ENCODE assay signal across 9 cellular contexts in the genomic region with DNA sequence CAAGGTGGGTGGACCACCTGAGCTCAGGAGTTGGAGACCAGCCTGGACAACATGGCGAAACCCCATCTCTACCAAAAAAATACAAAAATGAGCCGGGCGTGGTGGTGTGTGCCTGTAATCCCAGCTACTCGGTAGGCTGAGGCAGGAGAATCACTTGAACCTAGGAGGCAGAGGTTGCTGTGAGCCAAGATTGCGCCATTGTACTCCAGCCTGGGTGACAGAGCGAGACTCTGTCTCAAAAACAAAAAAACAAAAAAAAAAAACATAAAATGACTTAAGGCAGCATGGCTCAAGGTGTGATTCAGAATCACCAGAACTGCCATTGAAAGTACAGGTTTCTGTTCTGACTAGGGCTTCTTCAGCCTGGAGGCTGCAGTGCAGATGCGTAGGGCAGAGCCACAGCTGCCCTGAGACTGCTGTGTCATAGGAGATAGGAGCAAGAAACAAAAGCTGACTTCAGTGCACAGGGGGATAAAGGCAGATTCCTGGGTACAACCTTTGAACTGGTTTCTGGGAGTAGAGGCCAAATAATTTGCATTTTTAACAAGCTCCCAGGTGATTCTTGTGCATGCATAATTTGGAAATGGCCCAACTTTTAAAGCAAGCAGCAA. TPM values are rescaled to one million over a fixed set of nuclear protein-coding genes. Genes with fewer than 3 reads are reported as not detected.
A peak's percentile ranks its signal among the peaks of the same experiment; 100 is the strongest.
DNase-seq lines count a peak whose midpoint lies in the region; ATAC-seq, FAIRE-seq and TF ChIP-seq lines count a peak whose summit lies in the region.
"Not testable (repeated sequence)": the region's sequence is repeated elsewhere in the genome, so short reads cannot be mapped to it uniquely, and the experiment has no call there.
"Had no signal": no experiment of that assay in that cellular context is flagged by ENCODE, and none has a peak within 500 bp of the region (broad histone marks: within the 10 kb centered on the region; RNA-seq: fewer than 3 reads in every experiment).

No MANE protein-coding gene starts in this region.

- TF ChIP-seq CTCF in OCI-LY3 (IDR thresholded peaks at IDR 0.05; ENCODE audit: low read depth, low read length); HepG2 (CRISPR knock-in tag; IDR thresholded peaks at IDR 0.05): not testable (repeated sequence)

- TF ChIP-seq EP300 in HepG2 (IDR thresholded peaks at IDR 0.05; ENCODE audit: low read depth in 2 of 2, low read length in 2 of 2); HepG2 (CRISPR knock-in tag; IDR thresholded peaks at IDR 0.05; ENCODE audit: borderline replicate concordance): not testable (repeated sequence)

- peaks cover 46% of the 10 kb centered on the region for H3K4me1 Mint-ChIP-seq in activated T-helper 1 cell treated with anti-CD3 and anti-CD28 coated beads, Interleukin-12 subunit alpha, Interleukin-12 subunit beta, Interleukin-2, Interleukin-4 antibody, amounts not matched to agents 30 ng/mL and 10 ng/mL and 1 ng/mL, durations not matched to agents 14 hours and 24 hours and 36 hours (ENCODE audit: low read depth)

- peaks cover 30% of the 10 kb centered on the region for H3K4me1 ChIP-seq in OCI-LY3 (ENCODE audit: low read length)
- H3K4me1 ChIP-seq in HepG2 (ENCODE audit: insufficient read depth, low read length) = peaks cover 16% of the 10 kb centered on the region

- not testable (repeated sequence) for TF ChIP-seq RAD21 in HepG2 (CRISPR knock-in tag; IDR thresholded peaks at IDR 0.05)

- 65% methylated on average over 7 of the region's 7 CpGs for WGBS in HepG2 (ENCODE audit: low lambda C conversion rate)

- POLR2A ChIA-PET in HepG2 (lab: Yijun Ruan, JAX) = interaction anchor here (1.3 to 4.1 kb wide), 2 partner anchors 9 to 19 kb away, joined by 4 to 24 read pairs; a partner anchor contains a TSS

- not testable (repeated sequence) for H3K79me2 ChIP-seq in OCI-LY3 (ENCODE audit: low read length); HepG2 (ENCODE audit: insufficient read depth, low read length)

- peak; percentile 40 for FAIRE-seq in GM12892 (lab: Jason Lieb, UNC)
- not testable (repeated sequence) for FAIRE-seq in HepG2 (lab: Jason Lieb, UNC)

- TF ChIP-seq POLR2A in GM12892 (IDR thresholded peaks at IDR 0.05; ENCODE audit: low read depth, low read length); HepG2 (IDR thresholded peaks at IDR 0.05; ENCODE audit: insufficient read depth in 1 of 2, low read depth in 2 of 2, low read length in 2 of 2): not testable (repeated sequence)
- peak; percentile 17 for TF ChIP-seq POLR2A in GM19099 (IDR thresholded peaks at IDR 0.05; ENCODE audit: extremely low read depth, insufficient read length, low read depth)

- H3K27me3 Mint-ChIP-seq in activated T-helper 1 cell treated with anti-CD3 and anti-CD28 coated beads, Interleukin-12 subunit alpha, Interleukin-12 subunit beta, Interleukin-2, Interleukin-4 antibody, amounts not matched to agents 30 ng/mL and 10 ng/mL and 1 ng/mL, durations not matched to agents 14 hours and 24 hours and 36 hours (ENCODE audit: insufficient read depth) = not testable (repeated sequence)

- H3K9me3 Mint-ChIP-seq in activated T-helper 1 cell treated with anti-CD3 and anti-CD28 coated beads, Interleukin-12 subunit alpha, Interleukin-12 subunit beta, Interleukin-2, Interleukin-4 antibody, amounts not matched to agents 30 ng/mL and 10 ng/mL and 1 ng/mL, durations not matched to agents 14 hours and 24 hours and 36 hours = not testable (repeated sequence)

- not testable (repeated sequence) for H3K4me3 ChIP-seq in OCI-LY3 (ENCODE audit: low read length); HepG2 (replicated peaks in 1 of 3; ENCODE audit: insufficient read depth in 1 of 3, low read depth in 2 of 3, low read length in 3 of 3)

- intact Hi-C loops in activated T-helper 1 cell treated with anti-CD3 and anti-CD28 coated beads, Interleukin-12 subunit alpha, Interleukin-12 subunit beta, Interleukin-2, Interleukin-4 antibody, amounts not matched to agents 30 ng/mL and 10 ng/mL and 1 ng/mL, durations not matched to agents 14 hours and 24 hours and 36 hours (cut with micrococcal nuclease) = loop anchor here (1.0 to 2.0 kb wide), 3 partner anchors 8 to 78 kb away; a partner anchor contains a TSS
- intact Hi-C loops in HepG2 (cut with micrococcal nuclease; ENCODE audit: unreplicated experiment) = not testable (repeated sequence)

- CTCF ChIA-PET in HepG2 (lab: Yijun Ruan, JAX; ENCODE audit: low intra/inter-chr PET ratio, low total read pairs) = not testable (repeated sequence)

- peak overlapping the region; percentile 73 for H3K27ac Mint-ChIP-seq in activated T-helper 1 cell treated with anti-CD3 and anti-CD28 coated beads, Interleukin-12 subunit alpha, Interleukin-12 subunit beta, Interleukin-2, Interleukin-4 antibody, amounts not matched to agents 30 ng/mL and 10 ng/mL and 1 ng/mL, durations not matched to agents 14 hours and 24 hours and 36 hours

- peaks cover 50% of the 10 kb centered on the region for H3K36me3 Mint-ChIP-seq in activated T-helper 1 cell treated with anti-CD3 and anti-CD28 coated beads, Interleukin-12 subunit alpha, Interleukin-12 subunit beta, Interleukin-2, Interleukin-4 antibody, amounts not matched to agents 30 ng/mL and 10 ng/mL and 1 ng/mL, durations not matched to agents 14 hours and 24 hours and 36 hours (ENCODE audit: low read depth)

- H3K4me3 Mint-ChIP-seq in activated T-helper 1 cell treated with anti-CD3 and anti-CD28 coated beads, Interleukin-12 subunit alpha, Interleukin-12 subunit beta, Interleukin-2, Interleukin-4 antibody, amounts not matched to agents 30 ng/mL and 10 ng/mL and 1 ng/mL, durations not matched to agents 14 hours and 24 hours and 36 hours = not testable (repeated sequence)

- peak; percentile 65 for DNase-seq in GM12892 (ENCODE audit: insufficient read length)
- DNase-seq in activated T-helper 1 cell treated with anti-CD3 and anti-CD28 coated beads, Interleukin-12 subunit alpha, Interleukin-12 subunit beta, Interleukin-2, Interleukin-4 antibody, amounts not matched to agents 30 ng/mL and 10 ng/mL and 1 ng/mL, durations not matched to agents 14 hours and 24 hours and 36 hours (ENCODE audit: low spot score); HepG2 (ENCODE audit: low spot score): not testable (repeated sequence)

- ATAC-seq in GM21526 (IDR thresholded peaks at IDR 0.05; ENCODE audit: low FRiP score, unreplicated experiment) (peak; percentile 68), HG02840 (IDR thresholded peaks at IDR 0.05; ENCODE audit: low FRiP score, unreplicated experiment) (peak; percentile 51), HG03196 (IDR thresholded peaks at IDR 0.05; ENCODE audit: unreplicated experiment) (peak; percentile 53), HepG2 (peak; percentile 79)

- H3K27ac ChIP-seq in OCI-LY3 (ENCODE audit: low read length) = not testable (repeated sequence)
- peak overlapping the region; percentile 24 for H3K27ac ChIP-seq in HepG2 (ENCODE audit: extremely low read length, insufficient read depth, low read length)

- H3K36me3 ChIP-seq in OCI-LY3 (replicated peaks; ENCODE audit: low read depth, low read length) = peaks cover 15% of the 10 kb centered on the region
- H3K36me3 ChIP-seq in HepG2 (replicated peaks in 1 of 2; ENCODE audit: control insufficient read depth in 1 of 2, insufficient read depth in 2 of 2, low read length in 2 of 2) = peaks cover 14 to 34% of the 10 kb centered on the region in 2 experiments; a peak in 3 of 5 replicates

- H3K4me2 ChIP-seq in OCI-LY3 (ENCODE audit: low read length) = peak overlapping the region; percentile 31
- 0 out of 2 replicates have a peak overlapping the region, but pooled peaks have one; percentile 3 for H3K4me2 ChIP-seq in HepG2 (ENCODE audit: low read depth, low read length)

- H3K9me3 ChIP-seq in OCI-LY3 (ENCODE audit: insufficient read depth, low read length); HepG2 (ENCODE audit: low read length): not testable (repeated sequence)

- not testable (repeated sequence) for H2AFZ ChIP-seq in OCI-LY3 (ENCODE audit: low read depth, low read length); HepG2 (ENCODE audit: low read length)

- H3K9ac ChIP-seq in OCI-LY3 (ENCODE audit: low read length); HepG2 (ENCODE audit: insufficient read depth, low read depth, low read length): not testable (repeated sequence)

- not testable (repeated sequence) for H3K27me3 ChIP-seq in OCI-LY3 (ENCODE audit: low read depth, low read length); HepG2 (ENCODE audit: control insufficient read depth in 1 of 2, insufficient read depth in 2 of 2, low read length in 2 of 2)

- H4K20me1 ChIP-seq in OCI-LY3 (ENCODE audit: insufficient read depth, low read length); HepG2 (ENCODE audit: insufficient read depth, low read length): not testable (repeated sequence)

- in situ Hi-C loops in HepG2 (cut with HindIII; ENCODE audit: extremely low pct_ligation_motif_present, low pct_unique_long_range_greater_than_20kb) = not testable (repeated sequence)

- BruUV-seq in HepG2 (replicated peaks; lab: Mats Ljungman, UMichigan) = not testable (repeated sequence)

RNA-seq across cellular contexts. Expression of a gene that starts 9.5 kb away (rescaled TPM):
- 20.4 TPM for polyA plus RNA-seq in GM12892 (2012; ENCODE audit: missing spikeins)
- 38.8 and 39.0 TPM in 2 replicates for total RNA-seq in activated T-helper 1 cell treated with anti-CD3 and anti-CD28 coated beads, Interleukin-12 subunit alpha, Interleukin-12 subunit beta, Interleukin-2, Interleukin-4 antibody, amounts not matched to agents 30 ng/mL and 10 ng/mL and 1 ng/mL, durations not matched to agents 14 hours and 24 hours and 36 hours
- 28.3 and 30.0 TPM in 2 replicates for total RNA-seq in HepG2 (2016; rRNA removed; fragmentation: Illumina TruSeq; extraction: Trizol)
- total RNA-seq in HepG2 (2016; cell fraction: cytosol; rRNA removed; fragmentation: Illumina TruSeq; extraction: Trizol; ENCODE audit: low read depth) = 9.5 and 9.9 TPM in 2 replicates
- total RNA-seq in HepG2 (2016; cell fraction: insoluble cytoplasmic fraction; rRNA removed; fragmentation: Illumina TruSeq; extraction: Trizol) = 29.5 and 31.1 TPM in 2 replicates
- total RNA-seq in HepG2 (2016; cell fraction: membrane; rRNA removed; fragmentation: Illumina TruSeq; extraction: Trizol) = 19.0 and 21.4 TPM in 2 replicates
- total RNA-seq in HepG2 (2016; cell fraction: nucleus; rRNA removed; fragmentation: Illumina TruSeq; extraction: Trizol) = 14.9 and 16.3 TPM in 2 replicates
- polyA plus RNA-seq in HepG2 (2011; rRNA removed) = 18.7 and 21.7 TPM in 2 replicates
- polyA plus RNA-seq in HepG2 (2011; cell fraction: cytosol; rRNA removed) = 21.7 and 23.0 TPM in 2 replicates
- polyA plus RNA-seq in HepG2 (2011; cell fraction: nucleus; rRNA removed) = 18.2 and 23.4 TPM in 2 replicates
- 12.4 and 14.3 TPM in 2 replicates for polyA plus RNA-seq in HepG2 (2012)
- polyA plus RNA-seq in HepG2 (2016; cell fraction: cytosol; fragmentation: Illumina TruSeq; extraction: Trizol; ENCODE audit: low read depth) = 15.3 and 16.8 TPM in 2 replicates
- 32.6 and 35.8 TPM in 2 replicates for polyA plus RNA-seq in HepG2 (2016; cell fraction: insoluble cytoplasmic fraction; fragmentation: Illumina TruSeq; extraction: Trizol; ENCODE audit: low read depth)
- polyA plus RNA-seq in HepG2 (2016; cell fraction: membrane; fragmentation: Illumina TruSeq; extraction: Trizol; ENCODE audit: low read depth) = 20.1 and 22.5 TPM in 2 replicates
- polyA plus RNA-seq in HepG2 (2016; cell fraction: nucleus; fragmentation: Illumina TruSeq; extraction: Trizol; ENCODE audit: insufficient read depth, low read depth) = 23.2 and 27.0 TPM in 2 replicates
- 12.2 and 28.5 TPM in 2 replicates for polyA minus RNA-seq in HepG2 (2011; rRNA and poly(A)+ RNA removed; ENCODE audit: low replicate concordance)
- polyA minus RNA-seq in HepG2 (2011; cell fraction: cytosol; rRNA and poly(A)+ RNA removed) = 8.2 and 8.6 TPM in 2 replicates
- polyA minus RNA-seq in HepG2 (2011; cell fraction: nucleus; rRNA and poly(A)+ RNA removed) = 13.3 and 14.7 TPM in 2 replicates

RNA-seq across cellular contexts. Expression of a gene that starts 12.3 kb away (rescaled TPM):
- polyA plus RNA-seq in GM12892 (2012; ENCODE audit: missing spikeins) = 33.9 TPM
- 60.5 and 68.6 TPM in 2 replicates for total RNA-seq in activated T-helper 1 cell treated with anti-CD3 and anti-CD28 coated beads, Interleukin-12 subunit alpha, Interleukin-12 subunit beta, Interleukin-2, Interleukin-4 antibody, amounts not matched to agents 30 ng/mL and 10 ng/mL and 1 ng/mL, durations not matched to agents 14 hours and 24 hours and 36 hours
- total RNA-seq in HepG2 (2016; rRNA removed; fragmentation: Illumina TruSeq; extraction: Trizol) = 39.2 and 39.7 TPM in 2 replicates
- 7.4 and 8.3 TPM in 2 replicates for total RNA-seq in HepG2 (2016; cell fraction: cytosol; rRNA removed; fragmentation: Illumina TruSeq; extraction: Trizol; ENCODE audit: low read depth)
- total RNA-seq in HepG2 (2016; cell fraction: insoluble cytoplasmic fraction; rRNA removed; fragmentation: Illumina TruSeq; extraction: Trizol) = 37.2 and 42.0 TPM in 2 replicates
- 10.7 and 11.5 TPM in 2 replicates for total RNA-seq in HepG2 (2016; cell fraction: membrane; rRNA removed; fragmentation: Illumina TruSeq; extraction: Trizol)
- 29.9 and 30.4 TPM in 2 replicates for total RNA-seq in HepG2 (2016; cell fraction: nucleus; rRNA removed; fragmentation: Illumina TruSeq; extraction: Trizol)
- 33.8 and 39.6 TPM in 2 replicates for polyA plus RNA-seq in HepG2 (2011; rRNA removed)
- 28.5 and 36.4 TPM in 2 replicates for polyA plus RNA-seq in HepG2 (2011; cell fraction: cytosol; rRNA removed)
- polyA plus RNA-seq in HepG2 (2011; cell fraction: nucleus; rRNA removed) = 128 and 143 TPM in 2 replicates
- 23.6 and 29.6 TPM in 2 replicates for polyA plus RNA-seq in HepG2 (2012)
- polyA plus RNA-seq in HepG2 (2016; cell fraction: cytosol; fragmentation: Illumina TruSeq; extraction: Trizol; ENCODE audit: low read depth) = 3.2 and 3.8 TPM in 2 replicates
- 31.6 and 37.2 TPM in 2 replicates for polyA plus RNA-seq in HepG2 (2016; cell fraction: insoluble cytoplasmic fraction; fragmentation: Illumina TruSeq; extraction: Trizol; ENCODE audit: low read depth)
- 6.4 and 8.0 TPM in 2 replicates for polyA plus RNA-seq in HepG2 (2016; cell fraction: membrane; fragmentation: Illumina TruSeq; extraction: Trizol; ENCODE audit: low read depth)
- polyA plus RNA-seq in HepG2 (2016; cell fraction: nucleus; fragmentation: Illumina TruSeq; extraction: Trizol; ENCODE audit: insufficient read depth, low read depth) = 52.0 and 53.3 TPM in 2 replicates
- polyA minus RNA-seq in HepG2 (2011; rRNA and poly(A)+ RNA removed; ENCODE audit: low replicate concordance) = 77.7 and 119 TPM in 2 replicates
- polyA minus RNA-seq in HepG2 (2011; cell fraction: cytosol; rRNA and poly(A)+ RNA removed) = 23.5 and 25.8 TPM in 2 replicates
- 37.1 and 48.0 TPM in 2 replicates for polyA minus RNA-seq in HepG2 (2011; cell fraction: nucleus; rRNA and poly(A)+ RNA removed)

RNA-seq across cellular contexts. Expression of a gene that starts 19.7 kb away (rescaled TPM):
- 35.7 TPM for polyA plus RNA-seq in GM12892 (2012; ENCODE audit: missing spikeins)
- 228 and 239 TPM in 2 replicates for total RNA-seq in activated T-helper 1 cell treated with anti-CD3 and anti-CD28 coated beads, Interleukin-12 subunit alpha, Interleukin-12 subunit beta, Interleukin-2, Interleukin-4 antibody, amounts not matched to agents 30 ng/mL and 10 ng/mL and 1 ng/mL, durations not matched to agents 14 hours and 24 hours and 36 hours
- 6.7 and 17.5 TPM in 2 replicates for total RNA-seq in HepG2 (2016; rRNA removed; fragmentation: Illumina TruSeq; extraction: Trizol)
- 8.9 and 9.3 TPM in 2 replicates for total RNA-seq in HepG2 (2016; cell fraction: cytosol; rRNA removed; fragmentation: Illumina TruSeq; extraction: Trizol; ENCODE audit: low read depth)
- total RNA-seq in HepG2 (2016; cell fraction: insoluble cytoplasmic fraction; rRNA removed; fragmentation: Illumina TruSeq; extraction: Trizol) = 5.6 and 21.4 TPM in 2 replicates
- total RNA-seq in HepG2 (2016; cell fraction: membrane; rRNA removed; fragmentation: Illumina TruSeq; extraction: Trizol) = 9.6 and 10.0 TPM in 2 replicates
- total RNA-seq in HepG2 (2016; cell fraction: nucleus; rRNA removed; fragmentation: Illumina TruSeq; extraction: Trizol) = 31.3 and 36.5 TPM in 2 replicates
- 43.8 and 51.5 TPM in 2 replicates for polyA plus RNA-seq in HepG2 (2011; rRNA removed)
- polyA plus RNA-seq in HepG2 (2011; cell fraction: cytosol; rRNA removed) = 18.4 and 29.4 TPM in 2 replicates
- polyA plus RNA-seq in HepG2 (2011; cell fraction: nucleus; rRNA removed) = 296 and 398 TPM in 2 replicates
- polyA plus RNA-seq in HepG2 (2012) = 13.2 and 18.7 TPM in 2 replicates
- polyA plus RNA-seq in HepG2 (2016; cell fraction: cytosol; fragmentation: Illumina TruSeq; extraction: Trizol; ENCODE audit: low read depth) = 1.5 and 2.3 TPM in 2 replicates
- 7.9 and 9.3 TPM in 2 replicates for polyA plus RNA-seq in HepG2 (2016; cell fraction: insoluble cytoplasmic fraction; fragmentation: Illumina TruSeq; extraction: Trizol; ENCODE audit: low read depth)
- 5.8 and 8.8 TPM in 2 replicates for polyA plus RNA-seq in HepG2 (2016; cell fraction: membrane; fragmentation: Illumina TruSeq; extraction: Trizol; ENCODE audit: low read depth)
- polyA plus RNA-seq in HepG2 (2016; cell fraction: nucleus; fragmentation: Illumina TruSeq; extraction: Trizol; ENCODE audit: insufficient read depth, low read depth) = 117 and 126 TPM in 2 replicates
- 46.3 and 58.9 TPM in 2 replicates for polyA minus RNA-seq in HepG2 (2011; rRNA and poly(A)+ RNA removed; ENCODE audit: low replicate concordance)
- 16.2 and 16.4 TPM in 2 replicates for polyA minus RNA-seq in HepG2 (2011; cell fraction: cytosol; rRNA and poly(A)+ RNA removed)
- polyA minus RNA-seq in HepG2 (2011; cell fraction: nucleus; rRNA and poly(A)+ RNA removed) = 38.2 and 38.5 TPM in 2 replicates

RNA-seq across cellular contexts. Expression of a gene that starts 31.9 kb away (rescaled TPM):
- polyA plus RNA-seq in GM12892 (2012; ENCODE audit: missing spikeins) = 16.0 TPM
- total RNA-seq in activated T-helper 1 cell treated with anti-CD3 and anti-CD28 coated beads, Interleukin-12 subunit alpha, Interleukin-12 subunit beta, Interleukin-2, Interleukin-4 antibody, amounts not matched to agents 30 ng/mL and 10 ng/mL and 1 ng/mL, durations not matched to agents 14 hours and 24 hours and 36 hours = 26.4 and 27.2 TPM in 2 replicates
- total RNA-seq in HepG2 (2016; rRNA removed; fragmentation: Illumina TruSeq; extraction: Trizol) = 10.0 and 15.1 TPM in 2 replicates
- total RNA-seq in HepG2 (2016; cell fraction: cytosol; rRNA removed; fragmentation: Illumina TruSeq; extraction: Trizol; ENCODE audit: low read depth) = 6.0 TPM in 2 replicates
- total RNA-seq in HepG2 (2016; cell fraction: insoluble cytoplasmic fraction; rRNA removed; fragmentation: Illumina TruSeq; extraction: Trizol) = 9.7 and 17.0 TPM in 2 replicates
- total RNA-seq in HepG2 (2016; cell fraction: membrane; rRNA removed; fragmentation: Illumina TruSeq; extraction: Trizol) = 7.6 and 8.9 TPM in 2 replicates
- 9.4 and 11.4 TPM in 2 replicates for total RNA-seq in HepG2 (2016; cell fraction: nucleus; rRNA removed; fragmentation: Illumina TruSeq; extraction: Trizol)
- polyA plus RNA-seq in HepG2 (2011; rRNA removed) = 12.9 and 14.1 TPM in 2 replicates
- polyA plus RNA-seq in HepG2 (2011; cell fraction: cytosol; rRNA removed) = 6.2 and 8.5 TPM in 2 replicates
- polyA plus RNA-seq in HepG2 (2011; cell fraction: nucleus; rRNA removed) = 61.8 and 71.8 TPM in 2 replicates
- 14.2 and 14.4 TPM in 2 replicates for polyA plus RNA-seq in HepG2 (2012)
- 2.2 and 3.1 TPM in 2 replicates for polyA plus RNA-seq in HepG2 (2016; cell fraction: cytosol; fragmentation: Illumina TruSeq; extraction: Trizol; ENCODE audit: low read depth)
- 11.9 and 21.8 TPM in 2 replicates for polyA plus RNA-seq in HepG2 (2016; cell fraction: insoluble cytoplasmic fraction; fragmentation: Illumina TruSeq; extraction: Trizol; ENCODE audit: low read depth)
- polyA plus RNA-seq in HepG2 (2016; cell fraction: membrane; fragmentation: Illumina TruSeq; extraction: Trizol; ENCODE audit: low read depth) = 5.0 and 5.7 TPM in 2 replicates
- 25.8 and 26.4 TPM in 2 replicates for polyA plus RNA-seq in HepG2 (2016; cell fraction: nucleus; fragmentation: Illumina TruSeq; extraction: Trizol; ENCODE audit: insufficient read depth, low read depth)
- polyA minus RNA-seq in HepG2 (2011; rRNA and poly(A)+ RNA removed; ENCODE audit: low replicate concordance) = 5.9 and 24.5 TPM in 2 replicates
- 3.3 and 3.4 TPM in 2 replicates for polyA minus RNA-seq in HepG2 (2011; cell fraction: cytosol; rRNA and poly(A)+ RNA removed)
- polyA minus RNA-seq in HepG2 (2011; cell fraction: nucleus; rRNA and poly(A)+ RNA removed) = 11.7 and 13.4 TPM in 2 replicates

RNA-seq across cellular contexts. Expression of a gene that starts 38.5 kb away (rescaled TPM):
- polyA plus RNA-seq in GM12892 (2012; ENCODE audit: missing spikeins) = 1.3 TPM
- 45.4 and 57.1 TPM in 2 replicates for total RNA-seq in activated T-helper 1 cell treated with anti-CD3 and anti-CD28 coated beads, Interleukin-12 subunit alpha, Interleukin-12 subunit beta, Interleukin-2, Interleukin-4 antibody, amounts not matched to agents 30 ng/mL and 10 ng/mL and 1 ng/mL, durations not matched to agents 14 hours and 24 hours and 36 hours
- total RNA-seq in HepG2 (2016; rRNA removed; fragmentation: Illumina TruSeq; extraction: Trizol) = 8.5 and 9.5 TPM in 2 replicates
- 3.0 and 3.5 TPM in 2 replicates for total RNA-seq in HepG2 (2016; cell fraction: cytosol; rRNA removed; fragmentation: Illumina TruSeq; extraction: Trizol; ENCODE audit: low read depth)
- total RNA-seq in HepG2 (2016; cell fraction: insoluble cytoplasmic fraction; rRNA removed; fragmentation: Illumina TruSeq; extraction: Trizol) = 9.6 TPM in 2 replicates
- 3.8 and 4.7 TPM in 2 replicates for total RNA-seq in HepG2 (2016; cell fraction: membrane; rRNA removed; fragmentation: Illumina TruSeq; extraction: Trizol)
- total RNA-seq in HepG2 (2016; cell fraction: nucleus; rRNA removed; fragmentation: Illumina TruSeq; extraction: Trizol) = 5.2 and 5.4 TPM in 2 replicates
- 4.0 and 4.3 TPM in 2 replicates for polyA plus RNA-seq in HepG2 (2011; rRNA removed)
- 2.8 and 5.7 TPM in 2 replicates for polyA plus RNA-seq in HepG2 (2011; cell fraction: cytosol; rRNA removed)
- 13.7 and 22.6 TPM in 2 replicates for polyA plus RNA-seq in HepG2 (2011; cell fraction: nucleus; rRNA removed)
- polyA plus RNA-seq in HepG2 (2012) = 1.3 and 1.7 TPM in 2 replicates
- polyA plus RNA-seq in HepG2 (2016; cell fraction: cytosol; fragmentation: Illumina TruSeq; extraction: Trizol; ENCODE audit: low read depth) = 3.0 TPM in 2 replicates
- 6.1 and 6.9 TPM in 2 replicates for polyA plus RNA-seq in HepG2 (2016; cell fraction: insoluble cytoplasmic fraction; fragmentation: Illumina TruSeq; extraction: Trizol; ENCODE audit: low read depth)
- polyA plus RNA-seq in HepG2 (2016; cell fraction: membrane; fragmentation: Illumina TruSeq; extraction: Trizol; ENCODE audit: low read depth) = 2.4 TPM in 2 replicates
- 8.5 and 10.3 TPM in 2 replicates for polyA plus RNA-seq in HepG2 (2016; cell fraction: nucleus; fragmentation: Illumina TruSeq; extraction: Trizol; ENCODE audit: insufficient read depth, low read depth)
- 0.37 and 5.3 TPM in 2 replicates for polyA minus RNA-seq in HepG2 (2011; rRNA and poly(A)+ RNA removed; ENCODE audit: low replicate concordance)
- polyA minus RNA-seq in HepG2 (2011; cell fraction: cytosol; rRNA and poly(A)+ RNA removed) = 1.7 and 1.8 TPM in 2 replicates
- 5.1 and 6.2 TPM in 2 replicates for polyA minus RNA-seq in HepG2 (2011; cell fraction: nucleus; rRNA and poly(A)+ RNA removed)
- polyA plus RNA-seq: CD4-positive, alpha-beta memory T cell had no signal
